17 cellular contexts compared by ENCODE assay signal in genomic region chr9:20446248-20446647, GRCh38.
DNase-seq lines count a peak whose midpoint lies in the region; ATAC-seq, FAIRE-seq and TF ChIP-seq lines count a peak whose summit lies in the region.
"Had no signal": no experiment of that assay in that cellular context is flagged by ENCODE, and none has a peak within 500 bp of the region (broad histone marks: within the 10 kb centered on the region; RNA-seq: fewer than 3 reads in every experiment).

No MANE protein-coding gene starts in this region.

- FAIRE-seq in GM18507 (lab: Jason Lieb, UNC), result peak; percentile 18
- FAIRE-seq: H1, HTR-8/SVneo, K562 had no signal

- H3K9me3 ChIP-seq in cardiac muscle cell (ENCODE audit: low read depth), result no peaks in the 10 kb centered on the region
- H3K9me3 ChIP-seq: BLaER1 treated with 17β-estradiol and CSF1 and Interleukin-3, amounts not matched to agents 10 nM and 100 nM; HAP-1 had no signal

- ATAC-seq in left ventricle myocardium superior, result no peak
- ATAC-seq in GM21447 (IDR thresholded peaks at IDR 0.05; ENCODE audit: unreplicated experiment), result no peak
- no peak for ATAC-seq in HG02610 (IDR thresholded peaks at IDR 0.05; ENCODE audit: unreplicated experiment)
- ATAC-seq: CD8-positive, alpha-beta T cell; K562 had no signal

- intact Hi-C loops in left ventricle myocardium superior (cut with micrococcal nuclease), result no loop called here

- H3K36me3 ChIP-seq in cardiac muscle cell, result no peaks in the 10 kb centered on the region
- H3K36me3 ChIP-seq: BLaER1 treated with 17β-estradiol and CSF1 and Interleukin-3, amounts not matched to agents 10 nM and 100 nM; HAP-1 had no signal

- H3K27ac ChIP-seq in cardiac muscle cell, result peak overlapping the region; percentile 62
- H3K27ac ChIP-seq: BLaER1 treated with 17β-estradiol and CSF1 and Interleukin-3, amounts not matched to agents 10 nM and 100 nM had no signal

- H3K4me1 ChIP-seq in cardiac muscle cell (ENCODE audit: low read depth), result peaks cover 27% of the 10 kb centered on the region
- H3K4me1 ChIP-seq: HAP-1 had no signal

- DNase-seq in cardiac muscle cell (ENCODE audit: low read depth in 1 of 2, low spot score in 1 of 2) (peak; percentile 2 to 50), left ventricle myocardium superior (no peak), GM18507 (ENCODE audit: extremely low spot score, insufficient read length, low read depth) (no peak), erythroblast (lab: John Stamatoyannopoulos, UW) (peak; percentile 12 to 19)
- DNase-seq in activated effector memory CD4-positive, alpha-beta T cell treated with Interleukin-2 at 50 U/mL for 16 hours, result no peak
- DNase-seq: Calu3; CD8-positive, alpha-beta T cell; DMS79 treated with DMSO at 0.1 percent for 48 hours; GF-D8; IMR-90 had no signal

- no peak for TF ChIP-seq CTCF in cardiac muscle cell (IDR thresholded peaks at IDR 0.05; ENCODE audit: low read depth, low read length)

- TF ChIP-seq POLR2A in erythroblast (IDR thresholded peaks at IDR 0.05; ENCODE audit: low read length), result no peak

- no peak overlapping the region for H3K4me3 ChIP-seq in cardiac muscle cell
- H3K4me3 ChIP-seq: BLaER1 treated with 17β-estradiol and CSF1 and Interleukin-3, amounts not matched to agents 10 nM and 100 nM; HAP-1; K562 had no signal

- H3K27me3 ChIP-seq in cardiac muscle cell, result no peaks in the 10 kb centered on the region
- H3K27me3 ChIP-seq: BLaER1 treated with 17β-estradiol and CSF1 and Interleukin-3, amounts not matched to agents 10 nM and 100 nM had no signal

Comparison
In these comparisons a context has a peak if more than half of its experiments do, and no peak if none do; other contexts are left out.
1. DNase-seq: peak in cardiac muscle cell (2 of 2) and erythroblast (2 of 2); none in left ventricle myocardium superior (single experiment), GM18507 (single experiment) and activated effector memory CD4-positive, alpha-beta T cell treated with Interleukin-2 at 50 U/mL for 16 hours (single experiment).